Comparison of ENCODE assay signal across 8 cellular contexts in the genomic region with DNA sequence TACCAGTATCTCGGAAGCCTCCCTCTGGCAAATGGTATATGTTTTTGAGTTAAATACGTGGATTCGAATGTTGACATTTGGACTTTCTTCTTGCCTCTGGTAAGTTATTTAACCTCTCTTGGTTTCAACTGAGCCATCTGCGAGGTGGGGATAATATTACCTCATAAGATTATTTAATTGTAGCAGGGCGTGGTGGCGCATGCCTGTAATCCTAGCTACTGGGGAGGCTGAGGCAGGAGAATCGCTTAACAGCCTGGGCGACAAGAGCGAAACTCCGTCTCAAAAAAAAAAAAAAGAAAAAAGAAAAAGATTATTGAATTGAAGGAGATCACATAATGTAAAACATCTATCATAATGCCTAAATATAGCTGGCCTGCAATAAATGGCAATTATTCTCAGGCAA. TPM values are rescaled to one million over a fixed set of nuclear protein-coding genes. Genes with fewer than 3 reads are reported as not detected.
DNase-seq lines count a peak whose midpoint lies in the region; ATAC-seq, FAIRE-seq and TF ChIP-seq lines count a peak whose summit lies in the region.

No MANE protein-coding gene starts in this region.

- intact Hi-C loops in activated B cell treated with CpG ODN at 0.5 μM for 24 hours (cut with micrococcal nuclease) (loop anchor here (1.0 to 10.0 kb wide), 5 partner anchors 513 to 1120 kb away; partner anchors contain the start of genes ARL3, BORCS7, GBF1 and SFXN2), right cardiac atrium (cut with DNase I) (no loop called here), spleen (cut with DNase I; ENCODE audit: low total_unique reads) (no loop called here)

- POLR2A ChIA-PET in activated B cell treated with CpG ODN at 0.5 μM for 24 hours (lab: Charles Lee): interaction anchor here (0.6 to 3.0 kb wide), 8 partner anchors 14 to 429 kb away, joined by 3 to 26 read pairs (median 4); partner anchors contain the start of genes ATP5MK, NT5C2, PCGF6 and PDCD11

- H3K4me1 ChIP-seq in right cardiac atrium (ENCODE audit: control insufficient read depth, insufficient read depth, low read length): peaks cover 4% of the 10 kb centered on the region
- peaks cover 9 to 39% (median 17%) of the 10 kb centered on the region in 6 donors for H3K4me1 ChIP-seq in spleen

- DNase-seq in DMS 273 (lab: John Stamatoyannopoulos, UW; ENCODE audit: unreplicated experiment) (peak; percentile 63), DMS 273 treated with DMSO at 0.1 percent for 48 hours (lab: John Stamatoyannopoulos, UW) (no peak), activated B cell treated with CpG ODN at 0.5 μM for 24 hours (no peak), right cardiac atrium (no peak), spleen (no peak), GM12892 (ENCODE audit: insufficient read length) (no peak), NOMO-1 treated with dmso at 0.1 percent for 144 hours (lab: John Stamatoyannopoulos, UW; ENCODE audit: unreplicated experiment) (no peak)

- peak overlapping the region; percentile 93 for H3K4me3 ChIP-seq in right cardiac atrium (ENCODE audit: low read length)
- H3K4me3 ChIP-seq in spleen: peak overlapping the region; percentile 87 to 100 (median 100)

- no peaks in the 10 kb centered on the region for H3K9me3 Mint-ChIP-seq in activated B cell treated with CpG ODN at 0.5 μM for 24 hours

- H3K9me3 ChIP-seq in right cardiac atrium (ENCODE audit: control insufficient read depth, low read length) (no peaks in the 10 kb centered on the region), spleen (no peaks in the 10 kb centered on the region)

- FAIRE-seq in GM12892 (lab: Jason Lieb, UNC): no peak

- 59% methylated on average over 10 of the region's 10 CpGs for WGBS in right cardiac atrium
- WGBS in spleen, 5 donors: 45 to 64% (median 60%) methylated on average over 10 of the region's 10 CpGs

- peak overlapping the region; percentile 87 for H3K27ac Mint-ChIP-seq in activated B cell treated with CpG ODN at 0.5 μM for 24 hours

- peaks cover 12% of the 10 kb centered on the region for H3K4me1 Mint-ChIP-seq in activated B cell treated with CpG ODN at 0.5 μM for 24 hours

- H3K36me3 Mint-ChIP-seq in activated B cell treated with CpG ODN at 0.5 μM for 24 hours (ENCODE audit: low read depth): peaks cover 6% of the 10 kb centered on the region

- no peaks in the 10 kb centered on the region for H3K27me3 ChIP-seq in right cardiac atrium (ENCODE audit: control insufficient read depth, insufficient read depth)
- no peaks in the 10 kb centered on the region for H3K27me3 ChIP-seq in spleen (replicated peaks in 1 of 7)

- no peaks in the 10 kb centered on the region for H3K36me3 ChIP-seq in spleen

- TF ChIP-seq POLR2A in spleen (IDR thresholded peaks at IDR 0.05): no peak
- TF ChIP-seq POLR2A in GM12892 (IDR thresholded peaks at IDR 0.05; ENCODE audit: low read depth, low read length): no peak

- no peak overlapping the region for H3K27ac ChIP-seq in right cardiac atrium (ENCODE audit: low read length)
- peak overlapping the region; percentile 86 to 95 (median 94) for H3K27ac ChIP-seq in spleen

- no peak for ATAC-seq in activated B cell treated with CpG ODN at 0.5 μM for 24 hours (ENCODE audit: low read depth)
- ATAC-seq in right cardiac atrium: no peak
- ATAC-seq in HG02759 (IDR thresholded peaks at IDR 0.05; ENCODE audit: unreplicated experiment): no peak

- no peak for TF ChIP-seq CTCF in activated B cell treated with CpG ODN at 0.5 μM for 24 hours (IDR thresholded peaks at IDR 0.05)
- no peak for TF ChIP-seq CTCF in spleen (IDR thresholded peaks at IDR 0.05 in 8 of 11, conservative IDR thresholded peaks at IDR 0.05 in 3 of 11)

- peak overlapping the region; percentile 90 for H3K4me3 Mint-ChIP-seq in activated B cell treated with CpG ODN at 0.5 μM for 24 hours

- no peaks in the 10 kb centered on the region for H3K27me3 Mint-ChIP-seq in activated B cell treated with CpG ODN at 0.5 μM for 24 hours

- CTCF ChIA-PET in activated B cell treated with CpG ODN at 0.5 μM for 24 hours (lab: Charles Lee): no interaction called here

RNA-seq across cellular contexts. Expression of gene TAF5, which starts 0.4 kb away (rescaled TPM):
- total RNA-seq in activated B cell treated with CpG ODN at 0.5 μM for 24 hours (3.6 and 3.8 TPM in 2 replicates), right cardiac atrium (1 to 10 TPM; 1.6 to 2.9 (median 2.0) TPM), spleen (1 to 10 TPM; 4.0 to 7.7 (median 4.7) TPM)
- polyA plus RNA-seq in right cardiac atrium (1.5 TPM), spleen (1 to 10 TPM; 2.3 to 2.9 (median 2.5) TPM)
- polyA plus RNA-seq in GM12892 (2012; ENCODE audit: missing spikeins): 5.0 TPM

RNA-seq across cellular contexts. Expression of gene PCGF6, which starts 16.4 kb away (rescaled TPM):
- 7.3 and 7.6 TPM in 2 replicates for total RNA-seq in activated B cell treated with CpG ODN at 0.5 μM for 24 hours
- total RNA-seq in right cardiac atrium: 1 to 10 TPM; 6.6 to 8.6 (median 7.0) TPM
- polyA plus RNA-seq in right cardiac atrium: 5.5 TPM
- 10 to 100 TPM in 3 of 7 donors, 1 to 10 TPM in 4; 7.1 to 11.3 (median 9.2) TPM for total RNA-seq in spleen
- 1 to 10 TPM; 6.0 to 7.2 (median 6.8) TPM for polyA plus RNA-seq in spleen
- polyA plus RNA-seq in GM12892 (2012; ENCODE audit: missing spikeins): 11.6 TPM

RNA-seq across cellular contexts. Expression of gene ATP5MK, which starts 28.9 kb away (rescaled TPM):
- 208 and 223 TPM in 2 replicates for total RNA-seq in activated B cell treated with CpG ODN at 0.5 μM for 24 hours
- total RNA-seq in right cardiac atrium: 100 to 1,000 TPM; 819 to 995 (median 889) TPM
- 3,797 TPM for polyA plus RNA-seq in right cardiac atrium
- total RNA-seq in spleen: 100 to 1,000 TPM; 111 to 244 (median 137) TPM
- polyA plus RNA-seq in spleen: 100 to 1,000 TPM; 423 to 528 (median 519) TPM
- polyA plus RNA-seq in GM12892 (2012; ENCODE audit: missing spikeins): 626 TPM

RNA-seq across cellular contexts. Expression of gene PDCD11, which starts 29.0 kb away (rescaled TPM):
- 65.4 and 66.0 TPM in 2 replicates for total RNA-seq in activated B cell treated with CpG ODN at 0.5 μM for 24 hours
- 10 to 100 TPM in 3 of 4 donors, 1 to 10 TPM in 1; 9.4 to 15.7 (median 12.1) TPM for total RNA-seq in right cardiac atrium
- 7.6 TPM for polyA plus RNA-seq in right cardiac atrium
- total RNA-seq in spleen: 10 to 100 TPM; 21.1 to 41.9 (median 25.2) TPM
- 10 to 100 TPM; 13.9 to 21.2 (median 20.4) TPM for polyA plus RNA-seq in spleen
- 24.1 TPM for polyA plus RNA-seq in GM12892 (2012; ENCODE audit: missing spikeins)
